In genomic region chr15:55197719-55198118, GRCh38 we compare ENCODE assay signal across 9 cellular contexts. TPM values are rescaled to one million over a fixed set of nuclear protein-coding genes. Genes with fewer than 3 reads are reported as not detected.
A peak's percentile ranks its signal among the peaks of the same experiment; 100 is the strongest.
DNase-seq lines count a peak whose midpoint lies in the region; ATAC-seq and TF ChIP-seq lines count a peak whose summit lies in the region.
"Had no signal": no experiment of that assay in that cellular context is flagged by ENCODE, and none has a peak within 500 bp of the region (broad histone marks: within the 10 kb centered on the region; RNA-seq: fewer than 3 reads in every experiment).

No MANE protein-coding gene starts in this region.

- H3K4me3 ChIP-seq in heart right ventricle (peak overlapping the region; percentile 61 to 98 (median 82)), choroid plexus epithelial cell (ENCODE audit: low read depth, low read length) (peak overlapping the region; percentile 96), mucosa of rectum (ENCODE audit: low read length in 2 of 2) (peak overlapping the region; percentile 94 to 95), aorta (ENCODE audit: low read length in 2 of 2) (peak overlapping the region; percentile 52 to 97)

- intact Hi-C loops in heart right ventricle (cut with DNase I) (loop anchor here in 1 of 10 donors (5.0 kb wide), 1 partner anchor 95 kb away; no protein-coding TSS in a partner anchor), Right ventricle myocardium inferior (cut with DNase I) (no loop called here), aorta (cut with DNase I) (loop anchor here in 1 of 2 donors (1.0 kb wide), 1 partner anchor 92 kb away; the partner anchor contains the start of gene RAB27A)

- H3K4me1 ChIP-seq in heart right ventricle (peaks cover 0 to 42% (median 25%) of the 10 kb centered on the region in 9 donors), mucosa of rectum (ENCODE audit: control insufficient read depth in 2 of 2, insufficient read depth in 2 of 2, low read length in 2 of 2) (peaks cover 13 to 21% of the 10 kb centered on the region in 2 donors), aorta (ENCODE audit: control insufficient read depth in 1 of 2, insufficient read depth in 2 of 2, low read length in 2 of 2) (peaks cover 3 to 5% of the 10 kb centered on the region in 2 donors)

- H3K9ac ChIP-seq in mucosa of rectum (ENCODE audit: low read depth in 1 of 2, low read length in 2 of 2), result peak overlapping the region; percentile 91 to 95

- ATAC-seq in heart right ventricle (no peak), Right ventricle myocardium inferior (no peak), aorta (ENCODE audit: low FRiP score) (no peak), GM21825 (IDR thresholded peaks at IDR 0.05; ENCODE audit: unreplicated experiment) (no peak)

- H3K27ac ChIP-seq in heart right ventricle (peak overlapping the region in 9 of 10 donors; percentile 87 to 95 (median 91)), mucosa of rectum (ENCODE audit: low read depth in 2 of 2, low read length in 2 of 2) (peak overlapping the region; percentile 89 to 93), aorta (ENCODE audit: low read depth in 1 of 2, low read length in 2 of 2) (peak overlapping the region in 1 of 2 donors; percentile 78)

- H3K36me3 ChIP-seq in heart right ventricle, result peaks cover 0 to under 1% (median 0%) of the 10 kb centered on the region in 9 donors
- H3K36me3 ChIP-seq in mucosa of rectum (ENCODE audit: control insufficient read depth in 2 of 2, insufficient read depth in 2 of 2, low read length in 2 of 2), result no peaks in the 10 kb centered on the region
- H3K36me3 ChIP-seq in aorta (ENCODE audit: control insufficient read depth in 1 of 2, insufficient read depth in 2 of 2, low read length in 1 of 2), result no peaks in the 10 kb centered on the region

- no peak for DNase-seq in heart right ventricle
- DNase-seq in Right ventricle myocardium inferior (ENCODE audit: missing footprints), result no peak
- no peak for DNase-seq in choroid plexus epithelial cell (ENCODE audit: low read depth)
- no peak for DNase-seq in aorta
- DNase-seq in cerebellar cortex (ENCODE audit: low spot score), result no peak
- DNase-seq in SKM-1 treated with dmso at 0.1 percent for 144 hours (lab: John Stamatoyannopoulos, UW; ENCODE audit: unreplicated experiment), result no peak
- DNase-seq: stimulated activated CD4-positive, alpha-beta T cell treated with anti-CD3 and anti-CD28 coated beads, Interleukin-4, amount 100 ng/mL, for 24 hours had no signal

- TF ChIP-seq CTCF in heart right ventricle (IDR thresholded peaks at IDR 0.05) (no peak), choroid plexus epithelial cell (conservative IDR thresholded peaks at IDR 0.05; ENCODE audit: low read depth, low read length) (no peak)

- no peaks in the 10 kb centered on the region for H3K27me3 ChIP-seq in heart right ventricle
- H3K27me3 ChIP-seq in mucosa of rectum (ENCODE audit: control insufficient read depth in 2 of 2, insufficient read depth in 2 of 2, low read length in 2 of 2), result no peaks in the 10 kb centered on the region
- H3K27me3 ChIP-seq in aorta (ENCODE audit: control insufficient read depth in 1 of 2, insufficient read depth in 2 of 2, low read length in 1 of 2), result no peaks in the 10 kb centered on the region

- WGBS in heart right ventricle, 2 donors, result 49% methylated on average over 4 of the region's 4 CpGs
- 44 to 59% methylated on average over 4 of the region's 4 CpGs for WGBS in aorta, 2 donors

- H3K9me3 ChIP-seq in heart right ventricle (no peaks in the 10 kb centered on the region), mucosa of rectum (ENCODE audit: control insufficient read depth in 2 of 2, low read length in 2 of 2) (no peaks in the 10 kb centered on the region), aorta (ENCODE audit: control insufficient read depth, low read length) (no peaks in the 10 kb centered on the region)

RNA-seq across cellular contexts. Expression of gene RSL24D1, which starts 1.0 kb away (rescaled TPM):
- total RNA-seq in heart right ventricle (10 to 100 TPM; 38.0 to 53.1 (median 40.5) TPM), Right ventricle myocardium inferior (41.0 TPM), aorta (10 to 100 TPM; 64.9 to 66.4 TPM)
- polyA plus RNA-seq in heart right ventricle (10 to 100 TPM; 32.3 to 44.2 TPM), aorta (100 to 1,000 TPM in 1 of 2 donors, 10 to 100 TPM in 1; 88.0 to 204 TPM)
